Comparison of ENCODE assay signal across 8 cellular contexts in the genomic region with DNA sequence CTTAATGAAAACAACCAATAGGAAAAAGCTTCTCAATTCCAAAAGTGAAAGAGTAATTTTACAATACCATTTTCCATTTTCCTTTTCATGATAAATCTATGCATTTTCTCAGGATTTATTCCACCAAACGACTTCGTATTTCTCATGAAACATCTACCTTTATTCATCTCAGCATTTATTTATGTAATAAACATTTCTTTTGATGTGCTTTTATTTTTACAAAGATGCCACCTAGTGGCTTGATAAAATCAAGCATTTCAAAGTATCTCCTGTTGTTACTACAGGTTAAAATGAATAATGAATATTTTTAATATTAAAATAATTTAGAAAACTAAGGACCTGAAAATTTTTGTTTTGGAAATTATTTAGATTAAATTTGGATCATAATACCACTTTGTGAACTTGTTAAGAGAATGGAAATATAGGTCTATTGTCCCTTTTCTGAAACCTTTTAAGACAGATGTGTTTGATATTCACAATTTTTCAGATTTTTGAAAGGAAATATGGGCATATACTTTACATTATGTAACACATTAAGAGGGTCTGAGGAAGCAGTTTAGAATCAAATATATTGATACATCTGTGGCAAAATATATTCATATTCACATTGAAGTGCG. TPM values are rescaled to one million over a fixed set of nuclear protein-coding genes. Genes with fewer than 3 reads are reported as not detected.
A peak's percentile ranks its signal among the peaks of the same experiment; 100 is the strongest.
DNase-seq lines count a peak whose midpoint lies in the region; ATAC-seq, FAIRE-seq and TF ChIP-seq lines count a peak whose summit lies in the region.
"Had no signal": no experiment of that assay in that cellular context is flagged by ENCODE, and none has a peak within 500 bp of the region (broad histone marks: within the 10 kb centered on the region; RNA-seq: fewer than 3 reads in every experiment).

No MANE protein-coding gene starts in this region.

- H3K9me3 ChIP-seq in endodermal cell (ENCODE audit: control insufficient read depth, low read length) (no peaks in the 10 kb centered on the region), gastrocnemius medialis (no peaks in the 10 kb centered on the region)

- ATAC-seq in gastrocnemius medialis (no peak), GM19455 (IDR thresholded peaks at IDR 0.05; ENCODE audit: unreplicated experiment) (no peak)
- ATAC-seq: stimulated activated naive CD8-positive, alpha-beta T cell treated with anti-CD3 and anti-CD28 coated beads, Interleukin-15, amount 100 ng/mL, for 72 hours had no signal

- peaks cover 6% of the 10 kb centered on the region for H3K4me1 Mint-ChIP-seq in endodermal cell

- no peak overlapping the region for H3K27ac ChIP-seq in endodermal cell (ENCODE audit: low read depth, low read length)
- H3K27ac ChIP-seq in gastrocnemius medialis, result peak overlapping the region in 1 of 4 donors; percentile 61

- peaks cover 19% of the 10 kb centered on the region for H3K27me3 Mint-ChIP-seq in endodermal cell (ENCODE audit: insufficient read depth)

- DNase-seq in GM12865 (ENCODE audit: low read depth) (peak; percentile 13), NCI-H2196 treated with DMSO at 0.1 percent for 48 hours (lab: John Stamatoyannopoulos, UW; ENCODE audit: unreplicated experiment) (peak; percentile 3), endodermal cell (no peak), gastrocnemius medialis (no peak), urothelium cell line (ENCODE audit: low spot score) (no peak), NCI-H446 treated with DMSO at 0.1 percent for 48 hours (lab: John Stamatoyannopoulos, UW) (no peak)
- DNase-seq: stimulated activated naive CD8-positive, alpha-beta T cell treated with anti-CD3 and anti-CD28 coated beads, Interleukin-15, amount 100 ng/mL, for 72 hours had no signal

- 71% methylated on average over 3 of the region's 3 CpGs; no CpG with 5 or more reads in 1 of the 2 experiments for WGBS in endodermal cell (ENCODE audit: insufficient coverage in 1 of 2, insufficient read length in 1 of 2), 2 experiments

- TF ChIP-seq POLR2A in gastrocnemius medialis (IDR thresholded peaks at IDR 0.05), result no peak

- no peak overlapping the region for H3K4me3 Mint-ChIP-seq in endodermal cell
- H3K4me3 Mint-ChIP-seq: stimulated activated naive CD8-positive, alpha-beta T cell treated with anti-CD3 and anti-CD28 coated beads, Interleukin-15, amount 100 ng/mL, for 72 hours had no signal

- H3K9me3 Mint-ChIP-seq in endodermal cell, result no peaks in the 10 kb centered on the region
- H3K9me3 Mint-ChIP-seq: stimulated activated naive CD8-positive, alpha-beta T cell treated with anti-CD3 and anti-CD28 coated beads, Interleukin-15, amount 100 ng/mL, for 72 hours had no signal

- no peaks in the 10 kb centered on the region for H3K36me3 ChIP-seq in endodermal cell (ENCODE audit: control insufficient read depth, insufficient read depth, low read length)
- no peaks in the 10 kb centered on the region for H3K36me3 ChIP-seq in gastrocnemius medialis

- H3K27ac Mint-ChIP-seq in endodermal cell, result no peak overlapping the region
- H3K27ac Mint-ChIP-seq: stimulated activated naive CD8-positive, alpha-beta T cell treated with anti-CD3 and anti-CD28 coated beads, Interleukin-15, amount 100 ng/mL, for 72 hours had no signal

- TF ChIP-seq CTCF in GM12865 (IDR thresholded peaks at IDR 0.05; ENCODE audit: insufficient read depth, low read depth, low read length, missing control alignments) (peak; percentile 34), endodermal cell (conservative IDR thresholded peaks at IDR 0.05) (peak; percentile 80), gastrocnemius medialis (IDR thresholded peaks at IDR 0.05 in 4 of 5, conservative IDR thresholded peaks at IDR 0.05 in 1 of 5) (peak in 4 of 5 experiments; percentile 10 to 62 (median 40))

- H3K4me1 ChIP-seq in endodermal cell (ENCODE audit: control insufficient read depth, insufficient read depth, low read length) (no peaks in the 10 kb centered on the region), gastrocnemius medialis (peaks cover 9 to 17% of the 10 kb centered on the region in 2 donors)

- H3K36me3 Mint-ChIP-seq in endodermal cell (ENCODE audit: low read depth), result no peaks in the 10 kb centered on the region

- H3K27me3 ChIP-seq in endodermal cell (ENCODE audit: control insufficient read depth, insufficient read depth, low read length, poor library complexity, severe bottlenecking) (peaks cover 12% of the 10 kb centered on the region), gastrocnemius medialis (peaks cover 0 to 2% (median 0%) of the 10 kb centered on the region in 3 donors)

- in situ Hi-C loops in gastrocnemius medialis (cut with MboI; ENCODE audit: low sequenced_read_pairs in 4 of 4), result loop anchor here in 2 of 4 donors (5.0 to 10.0 kb wide), 2 partner anchors 45 to 208 kb away; a partner anchor contains a TSS

- no peak for FAIRE-seq in urothelium cell line (lab: Jason Lieb, UNC)

- H3K9ac ChIP-seq in endodermal cell (ENCODE audit: extremely low read depth, low read length, poor library complexity, severe bottlenecking), result no peak overlapping the region

- intact Hi-C loops in gastrocnemius medialis (cut with DNase I; ENCODE audit: low total_unique reads), result no loop called here

- no peak overlapping the region for H3K4me3 ChIP-seq in GM12865 (ENCODE audit: low read depth, low read length)
- no peak overlapping the region for H3K4me3 ChIP-seq in endodermal cell (ENCODE audit: low read length)
- no peak overlapping the region for H3K4me3 ChIP-seq in gastrocnemius medialis

RNA-seq across cellular contexts. Expression of a gene that starts 2.7 kb away (rescaled TPM):
- 1 to 10 TPM in 1 of 2 donors, under 1 TPM in 1; 0.88 to 2.1 TPM for total RNA-seq in endodermal cell
- 1.2 TPM for polyA plus RNA-seq in endodermal cell (2013, experiment 1 of 2)
- polyA plus RNA-seq in endodermal cell (2013, experiment 2 of 2), result 1.6 TPM
- under 1 TPM in 3 of 4 donors, not detected in 1; 0.15 to 0.42 (median 0.26) TPM for total RNA-seq in gastrocnemius medialis

RNA-seq across cellular contexts. Expression of a gene that starts 20.5 kb away (rescaled TPM):
- total RNA-seq in endodermal cell, result 10 to 100 TPM; 48.6 to 52.3 TPM
- 62.4 TPM for polyA plus RNA-seq in endodermal cell (2013, experiment 1 of 2)
- polyA plus RNA-seq in endodermal cell (2013, experiment 2 of 2), result 59.7 TPM
- 100 to 1,000 TPM in 3 of 4 donors, 10 to 100 TPM in 1; 82.8 to 148 (median 137) TPM for total RNA-seq in gastrocnemius medialis

Comparison
In these comparisons a context has a peak if more than half of its experiments do, and no peak if none do; other contexts are left out.
1. DNase-seq: peak in GM12865 (single experiment) and NCI-H2196 treated with DMSO at 0.1 percent for 48 hours (single experiment); none in endodermal cell (single experiment), gastrocnemius medialis (0 of 2), urothelium cell line (single experiment) and NCI-H446 treated with DMSO at 0.1 percent for 48 hours (single experiment).
2. Peak in every context shown above with its lines, with median percentiles within 50 percentile points of each other: CTCF ChIP-seq.